Comparison of ENCODE assay signal across 9 cellular contexts in the genomic region with DNA sequence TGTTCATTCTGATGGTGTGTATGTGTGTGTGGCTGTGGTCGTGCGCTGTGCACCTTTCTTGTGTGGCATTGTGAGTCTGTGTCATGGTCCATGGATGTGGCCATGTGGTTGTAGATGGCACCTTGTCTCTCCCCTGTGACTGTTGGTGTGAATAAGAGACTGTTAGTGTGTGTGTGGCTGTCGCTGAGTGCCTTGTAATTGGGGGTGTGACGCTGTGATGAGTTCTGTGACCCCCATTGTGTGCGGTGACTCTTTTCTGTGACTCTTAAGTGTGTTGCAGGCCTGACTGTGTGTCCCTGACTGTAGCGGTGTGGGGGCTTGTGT. TPM values are rescaled to one million over a fixed set of nuclear protein-coding genes. Genes with fewer than 3 reads are reported as not detected.
DNase-seq lines count a peak whose midpoint lies in the region; ATAC-seq, FAIRE-seq and TF ChIP-seq lines count a peak whose summit lies in the region.
"Had no signal": no experiment of that assay in that cellular context is flagged by ENCODE, and none has a peak within 500 bp of the region (broad histone marks: within the 10 kb centered on the region; RNA-seq: fewer than 3 reads in every experiment).

No MANE protein-coding gene starts in this region.

- no TSS peak for BruUV-seq in mammary epithelial cell (replicated peaks; lab: Mats Ljungman, UMichigan)

- H3K4me2 ChIP-seq in mammary epithelial cell (ENCODE audit: insufficient read depth, low read depth, low read length) = peak overlapping the region; percentile 83

- dilution Hi-C loops in mammary epithelial cell (cut with HindIII; ENCODE audit: low sequenced_read_pairs) = no loop called here

- CTCF ChIA-PET in mammary epithelial cell (lab: Charles Lee; ENCODE audit: low non-redundant PET) (no interaction called here), HEK293T (lab: Yijun Ruan, JAX) (no interaction called here)

- FAIRE-seq in urothelium cell line (lab: Jason Lieb, UNC) = peak; percentile 55

- no peak for TF ChIP-seq CTCF in heart right ventricle (IDR thresholded peaks at IDR 0.05)
- TF ChIP-seq CTCF in mammary epithelial cell (conservative IDR thresholded peaks at IDR 0.05 in 1 of 2, IDR thresholded peaks at IDR 0.05 in 1 of 2; ENCODE audit: extremely low read depth in 1 of 2, insufficient read depth in 1 of 2, low read depth in 1 of 2, low read length in 2 of 2) = no peak

- no peaks in the 10 kb centered on the region for H3K9me3 ChIP-seq in heart right ventricle
- no peaks in the 10 kb centered on the region for H3K9me3 ChIP-seq in mammary epithelial cell (replicated peaks; ENCODE audit: insufficient read depth, low read length)
- H3K9me3 ChIP-seq in mucosa of rectum (ENCODE audit: control insufficient read depth in 2 of 2, low read length in 2 of 2) = no peaks in the 10 kb centered on the region

- DNase-seq in heart right ventricle (no peak), Right ventricle myocardium inferior (ENCODE audit: missing footprints) (no peak), mammary epithelial cell (no peak), urothelium cell line (ENCODE audit: low spot score) (no peak), HEK293T (ENCODE audit: extremely low spot score) (no peak), NCI-H2196 (lab: John Stamatoyannopoulos, UW; ENCODE audit: unreplicated experiment) (no peak)
- DNase-seq: cortex of kidney had no signal

- intact Hi-C loops in heart right ventricle (cut with DNase I) = loop anchor here in 1 of 10 donors (10.0 kb wide), 1 partner anchor 61 kb away; the partner anchor contains the start of gene TSPAN16
- intact Hi-C loops in Right ventricle myocardium inferior (cut with DNase I) = no loop called here
- intact Hi-C loops in mammary epithelial cell (cut with micrococcal nuclease) = loop anchor here (5.0 kb wide), 1 partner anchor 64 kb away; no protein-coding TSS in a partner anchor

- H3K27ac ChIP-seq in heart right ventricle (peak overlapping the region in 5 of 10 donors; percentile 30 to 86 (median 63)), mammary epithelial cell (ENCODE audit: insufficient read depth, low read depth, low read length) (no peak overlapping the region), mucosa of rectum (ENCODE audit: low read depth in 2 of 2, low read length in 2 of 2) (no peak overlapping the region)

- ATAC-seq in heart right ventricle (no peak), Right ventricle myocardium inferior (no peak), GM21717 (IDR thresholded peaks at IDR 0.05; ENCODE audit: unreplicated experiment) (no peak)

- H3K79me2 ChIP-seq in mammary epithelial cell (ENCODE audit: insufficient read depth, low read length) = no peaks in the 10 kb centered on the region

- POLR2A ChIA-PET in HEK293T (lab: Yijun Ruan, JAX) = no interaction called here

- 80 to 84% methylated on average over 6 of the region's 6 CpGs for WGBS in heart right ventricle, 2 donors
- 66% methylated on average over 5 of the region's 6 CpGs for WGBS in mammary epithelial cell (ENCODE audit: low coverage, missing lambda C conversion rate)

- in situ Hi-C loops in mammary epithelial cell (cut with MboI; ENCODE audit: low sequenced_read_pairs in 2 of 2) = no loop called here

- H3K4me3 ChIP-seq in heart right ventricle (peak overlapping the region; percentile 51 to 71 (median 64)), mammary epithelial cell (replicated peaks in 1 of 3; ENCODE audit: insufficient read depth in 1 of 3, low read depth in 2 of 3, low read length in 3 of 3) (peak overlapping the region in 2 of 3 experiments; percentile 47 to 67), mucosa of rectum (ENCODE audit: low read length in 2 of 2) (peak overlapping the region; percentile 12 to 74)

- H3K36me3 ChIP-seq in heart right ventricle = peaks cover 0 to 29% (median 0%) of the 10 kb centered on the region in 9 donors
- H3K36me3 ChIP-seq in mammary epithelial cell (ENCODE audit: insufficient read depth, low read length) = no peaks in the 10 kb centered on the region
- no peaks in the 10 kb centered on the region for H3K36me3 ChIP-seq in mucosa of rectum (ENCODE audit: control insufficient read depth in 2 of 2, insufficient read depth in 2 of 2, low read length in 2 of 2)

- no peaks in the 10 kb centered on the region for H4K20me1 ChIP-seq in mammary epithelial cell (ENCODE audit: insufficient read depth, low read length)

- H3K4me1 ChIP-seq in heart right ventricle (peaks cover 0 to 17% (median 6%) of the 10 kb centered on the region in 9 donors), mammary epithelial cell (ENCODE audit: insufficient read depth, low read length) (peaks cover 4% of the 10 kb centered on the region), mucosa of rectum (ENCODE audit: control insufficient read depth in 2 of 2, insufficient read depth in 2 of 2, low read length in 2 of 2) (peaks cover 5 to 6% of the 10 kb centered on the region in 2 donors)

- H3K27me3 ChIP-seq in heart right ventricle (no peaks in the 10 kb centered on the region), mammary epithelial cell (ENCODE audit: insufficient read depth, low read length) (no peaks in the 10 kb centered on the region), mucosa of rectum (ENCODE audit: control insufficient read depth in 2 of 2, insufficient read depth in 2 of 2, low read length in 2 of 2) (no peaks in the 10 kb centered on the region)

- H2AFZ ChIP-seq in mammary epithelial cell (ENCODE audit: low read depth, low read length) = no peak overlapping the region

- H3K9ac ChIP-seq in mammary epithelial cell (ENCODE audit: insufficient read depth, low read length) (no peak overlapping the region), mucosa of rectum (ENCODE audit: low read depth in 1 of 2, low read length in 2 of 2) (peak overlapping the region in 1 of 2 donors; percentile 36)

TF ChIP-seq in HEK293T, 16 proteins besides CTCF, POLR2A, EP300 and RAD21:
- TF ChIP-seq L3MBTL2 (conservative IDR thresholded peaks at IDR 0.05) (no peak), FOXK2 (IDR thresholded peaks at IDR 0.05) (no peak), FOXM1 (IDR thresholded peaks at IDR 0.05; ENCODE audit: borderline replicate concordance) (no peak), ZNF384 (IDR thresholded peaks at IDR 0.05) (no peak), BHLHE40 (IDR thresholded peaks at IDR 0.05; ENCODE audit: borderline replicate concordance) (no peak), CTBP1 (IDR thresholded peaks at IDR 0.05; ENCODE audit: borderline replicate concordance) (no peak), PKNOX1 (IDR thresholded peaks at IDR 0.05) (no peak), ARNT (IDR thresholded peaks at IDR 0.05) (no peak), HDGF (IDR thresholded peaks at IDR 0.05; ENCODE audit: borderline replicate concordance) (no peak), FOXA1 (IDR thresholded peaks at IDR 0.05) (no peak)
TF ChIP-seq in HEK293T: peak in this region for 0.

RNA-seq across cellular contexts. Expression of gene PLPPR2, which starts 0.8 kb away (rescaled TPM):
- total RNA-seq in heart right ventricle (10 to 100 TPM in 5 of 10 donors, 1 to 10 TPM in 5; 4.1 to 19.8 (median 10.3) TPM), Right ventricle myocardium inferior (17.7 TPM), mammary epithelial cell (10 to 100 TPM in 1 of 2 donors, 1 to 10 TPM in 1; 5.0 to 25.2 TPM)
- polyA plus RNA-seq in heart right ventricle (10 to 100 TPM; 10.0 to 13.2 TPM), mammary epithelial cell (8.5 TPM)
- 8.4 TPM for polyA minus RNA-seq in mammary epithelial cell

RNA-seq across cellular contexts. Expression of gene CCDC159, which starts 9.7 kb away (rescaled TPM):
- total RNA-seq in heart right ventricle (10 to 100 TPM; 13.4 to 25.5 (median 19.7) TPM), Right ventricle myocardium inferior (17.1 TPM), mammary epithelial cell (10 to 100 TPM in 1 of 2 donors, 1 to 10 TPM in 1; 4.0 to 10.9 TPM)
- polyA plus RNA-seq in heart right ventricle (10 to 100 TPM; 13.0 to 79.9 TPM), mammary epithelial cell (6.0 TPM)
- polyA minus RNA-seq in mammary epithelial cell = not detected

RNA-seq across cellular contexts. Expression of gene TMEM205, which starts 10.0 kb away (rescaled TPM):
- total RNA-seq in heart right ventricle (100 to 1,000 TPM in 2 of 10 donors, 10 to 100 TPM in 8; 65.1 to 114 (median 83.8) TPM), Right ventricle myocardium inferior (106 TPM), mammary epithelial cell (10 to 100 TPM; 57.5 to 72.0 TPM)
- polyA plus RNA-seq in heart right ventricle (100 to 1,000 TPM in 1 of 2 donors, 10 to 100 TPM in 1; 89.4 to 184 TPM), mammary epithelial cell (130 TPM)
- polyA minus RNA-seq in mammary epithelial cell = 73.8 TPM

RNA-seq across cellular contexts. Expression of gene RAB3D, which starts 16.6 kb away (rescaled TPM):
- 10 to 100 TPM in 3 of 10 donors, 1 to 10 TPM in 7; 4.5 to 11.6 (median 6.3) TPM for total RNA-seq in heart right ventricle
- polyA plus RNA-seq in heart right ventricle = 1 to 10 TPM; 2.7 to 3.1 TPM
- 9.4 TPM for total RNA-seq in Right ventricle myocardium inferior
- total RNA-seq in mammary epithelial cell = 10 to 100 TPM; 27.8 to 50.2 TPM
- polyA plus RNA-seq in mammary epithelial cell = 69.1 TPM
- 194 TPM for polyA minus RNA-seq in mammary epithelial cell

RNA-seq across cellular contexts. Expression of gene SWSAP1, which starts 18.4 kb away (rescaled TPM):
- total RNA-seq in heart right ventricle (1 to 10 TPM in 8 of 10 donors, under 1 TPM in 2; 0.53 to 2.1 (median 1.6) TPM), Right ventricle myocardium inferior (1.9 TPM), mammary epithelial cell (1 to 10 TPM in 1 of 2 donors, under 1 TPM in 1; 0.67 to 2.3 TPM)
- polyA plus RNA-seq in heart right ventricle (1 to 10 TPM; 2.1 to 3.1 TPM), mammary epithelial cell (1.8 TPM)
- polyA minus RNA-seq in mammary epithelial cell = 1.2 TPM
